ENCODE assay signal across 1 cellular context in the genomic region with DNA sequence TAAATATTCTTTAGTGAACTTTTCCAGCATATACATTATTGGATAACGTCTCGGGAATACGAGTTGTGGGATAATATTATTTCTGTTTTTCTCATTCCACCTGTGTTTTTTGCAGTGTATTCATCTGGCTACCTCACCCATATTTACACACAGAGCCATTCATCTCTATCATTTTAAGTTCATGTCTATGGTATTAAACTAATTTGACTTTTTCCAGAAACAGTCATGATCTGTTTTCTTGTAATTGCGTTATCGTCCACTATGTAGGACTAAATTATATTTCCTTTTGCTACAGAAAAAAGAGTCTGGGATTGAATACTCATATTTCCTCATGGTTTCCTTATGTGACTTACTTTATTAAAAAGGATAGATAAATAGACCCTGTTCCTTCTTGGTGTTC.
TF ChIP-seq lines count a peak whose summit lies in the region.

No MANE protein-coding gene starts in this region.

TF ChIP-seq in SK-N-SH treated with all-trans-retinoic acid at 6 μM for 48 hours, 23 proteins besides CTCF, POLR2A, EP300 and RAD21 (continued from another document):
- TF ChIP-seq BACH2 (CRISPR knock-in tag; IDR thresholded peaks at IDR 0.05; ENCODE audit: borderline replicate concordance) (no peak), ZNF70 (CRISPR knock-in tag; IDR thresholded peaks at IDR 0.05) (no peak), ISL1 (CRISPR knock-in tag; IDR thresholded peaks at IDR 0.05) (peak; percentile 90), CSDC2 (CRISPR knock-in tag; IDR thresholded peaks at IDR 0.05) (no peak)
- TF ChIP-seq, protein P1, sequence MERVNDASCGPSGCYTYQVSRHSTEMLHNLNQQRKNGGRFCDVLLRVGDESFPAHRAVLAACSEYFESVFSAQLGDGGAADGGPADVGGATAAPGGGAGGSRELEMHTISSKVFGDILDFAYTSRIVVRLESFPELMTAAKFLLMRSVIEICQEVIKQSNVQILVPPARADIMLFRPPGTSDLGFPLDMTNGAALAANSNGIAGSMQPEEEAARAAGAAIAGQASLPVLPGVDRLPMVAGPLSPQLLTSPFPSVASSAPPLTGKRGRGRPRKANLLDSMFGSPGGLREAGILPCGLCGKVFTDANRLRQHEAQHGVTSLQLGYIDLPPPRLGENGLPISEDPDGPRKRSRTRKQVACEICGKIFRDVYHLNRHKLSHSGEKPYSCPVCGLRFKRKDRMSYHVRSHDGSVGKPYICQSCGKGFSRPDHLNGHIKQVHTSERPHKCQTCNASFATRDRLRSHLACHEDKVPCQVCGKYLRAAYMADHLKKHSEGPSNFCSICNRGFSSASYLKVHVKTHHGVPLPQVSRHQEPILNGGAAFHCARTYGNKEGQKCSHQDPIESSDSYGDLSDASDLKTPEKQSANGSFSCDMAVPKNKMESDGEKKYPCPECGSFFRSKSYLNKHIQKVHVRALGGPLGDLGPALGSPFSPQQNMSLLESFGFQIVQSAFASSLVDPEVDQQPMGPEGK (CRISPR knock-in tag; IDR thresholded peaks at IDR 0.05; ENCODE audit: borderline replicate concordance), result peak; percentile 58; the same call in 1 of the 2 replicates
- TF ChIP-seq, protein P2, sequence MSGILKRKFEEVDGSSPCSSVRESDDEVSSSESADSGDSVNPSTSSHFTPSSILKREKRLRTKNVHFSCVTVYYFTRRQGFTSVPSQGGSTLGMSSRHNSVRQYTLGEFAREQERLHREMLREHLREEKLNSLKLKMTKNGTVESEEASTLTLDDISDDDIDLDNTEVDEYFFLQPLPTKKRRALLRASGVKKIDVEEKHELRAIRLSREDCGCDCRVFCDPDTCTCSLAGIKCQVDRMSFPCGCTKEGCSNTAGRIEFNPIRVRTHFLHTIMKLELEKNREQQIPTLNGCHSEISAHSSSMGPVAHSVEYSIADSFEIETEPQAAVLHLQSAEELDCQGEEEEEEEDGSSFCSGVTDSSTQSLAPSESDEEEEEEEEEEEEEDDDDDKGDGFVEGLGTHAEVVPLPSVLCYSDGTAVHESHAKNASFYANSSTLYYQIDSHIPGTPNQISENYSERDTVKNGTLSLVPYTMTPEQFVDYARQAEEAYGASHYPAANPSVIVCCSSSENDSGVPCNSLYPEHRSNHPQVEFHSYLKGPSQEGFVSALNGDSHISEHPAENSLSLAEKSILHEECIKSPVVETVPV (CRISPR knock-in tag; IDR thresholded peaks at IDR 0.05), result peak; percentile 80
- TF ChIP-seq, protein P3, sequence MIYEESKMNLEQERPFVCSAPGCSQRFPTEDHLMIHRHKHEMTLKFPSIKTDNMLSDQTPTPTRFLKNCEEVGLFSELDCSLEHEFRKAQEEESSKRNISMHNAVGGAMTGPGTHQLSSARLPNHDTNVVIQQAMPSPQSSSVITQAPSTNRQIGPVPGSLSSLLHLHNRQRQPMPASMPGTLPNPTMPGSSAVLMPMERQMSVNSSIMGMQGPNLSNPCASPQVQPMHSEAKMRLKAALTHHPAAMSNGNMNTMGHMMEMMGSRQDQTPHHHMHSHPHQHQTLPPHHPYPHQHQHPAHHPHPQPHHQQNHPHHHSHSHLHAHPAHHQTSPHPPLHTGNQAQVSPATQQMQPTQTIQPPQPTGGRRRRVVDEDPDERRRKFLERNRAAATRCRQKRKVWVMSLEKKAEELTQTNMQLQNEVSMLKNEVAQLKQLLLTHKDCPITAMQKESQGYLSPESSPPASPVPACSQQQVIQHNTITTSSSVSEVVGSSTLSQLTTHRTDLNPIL (CRISPR knock-in tag; IDR thresholded peaks at IDR 0.05; ENCODE audit: low read depth), result peak; percentile 66; the same call in 1 of the 2 replicates
